In genomic region chr10:87683356-87683755, GRCh38 we compare ENCODE assay signal across 34 cellular contexts. TPM values are rescaled to one million over a fixed set of nuclear protein-coding genes. Genes with fewer than 3 reads are reported as not detected.
"Had no signal": no experiment of that assay in that cellular context is flagged by ENCODE, and none has a peak within 500 bp of the region (broad histone marks: within the 10 kb centered on the region; RNA-seq: fewer than 3 reads in every experiment).

No MANE protein-coding gene starts in this region.

- ATAC-seq: activated CD8-positive, alpha-beta T cell treated with anti-CD3 and anti-CD28 coated beads for 36 hours; activated naive CD4-positive, alpha-beta T cell treated with anti-CD3 and anti-CD28 coated beads, Interleukin-2, amount 50 U/mL, for 72 hours; activated T-cell treated with anti-CD3 and anti-CD28 coated beads, Interleukin-2, amount 50 U/mL, for 4 hours; activated T-cell treated with anti-CD3 and anti-CD28 coated beads, Interleukin-2, amount 50 U/mL, for 72 hours; activated T-helper 17 cell treated with anti-CD3 and anti-CD28 coated beads, Interleukin-2, amount 50 U/mL, for 72 hours; body of pancreas had no signal

- H3K27ac ChIP-seq: adrenal gland, body of pancreas, brain microvascular endothelial cell, breast epithelium, VCaP had no signal

- DNase-seq: activated B cell treated with CpG ODN at 0.5 μM for 24 hours; activated CD4-positive, alpha-beta memory T cell treated with anti-CD3 and anti-CD28 coated beads for 36 hours; activated CD4-positive, alpha-beta T cell treated with anti-CD3 and anti-CD28 coated beads for 4 hours; activated CD4-positive, alpha-beta T cell treated with anti-CD3 and anti-CD28 coated beads, Interleukin-2, amount 10 ng/mL, durations not matched to agents 24 days and 14 days; activated CD4-positive, alpha-beta T cell treated with anti-CD3 and anti-CD28 coated beads, Interleukin-2, amount 50 U/mL, for 1 hour; activated CD4-positive, alpha-beta T cell treated with anti-CD3 and anti-CD28 coated beads, Interleukin-2, amount 50 U/mL, for 4 hours; activated CD4-positive, CD25-positive, alpha-beta regulatory T cell treated with anti-CD3 and anti-CD28 coated beads, Interleukin-2, amount 50 U/mL, for 72 hours; activated CD8-positive, alpha-beta memory T cell treated with anti-CD3 and anti-CD28 coated beads, Interleukin-2, amount 50 U/mL, for 4 hours; activated CD8-positive, alpha-beta T cell treated with anti-CD3 and anti-CD28 coated beads for 36 hours; activated effector memory CD4-positive, alpha-beta T cell treated with anti-CD3 and anti-CD28 coated beads, Interleukin-2, amount 50 U/mL, for 16 hours; activated gamma-delta T cell treated with Interleukin-2 at 50 U/mL for 16 hours; activated naive CD4-positive, alpha-beta T cell; activated naive CD4-positive, alpha-beta T cell treated with anti-CD3 and anti-CD28 coated beads for 36 hours; activated naive CD4-positive, alpha-beta T cell treated with anti-CD3 and anti-CD28 coated beads, Interleukin-2, amount 50 U/mL, for 16 hours; activated naive CD8-positive, alpha-beta T cell treated with anti-CD3 and anti-CD28 coated beads for 36 hours; activated T-cell treated with anti-CD3 and anti-CD28 coated beads for 4 hours; activated T-cell treated with anti-CD3 and anti-CD28 coated beads, Interleukin-2, amount 50 U/mL, for 1 hour; activated T-cell treated with anti-CD3 and anti-CD28 coated beads, Interleukin-2, amount 50 U/mL, for 4 hours; activated T-cell treated with anti-CD3 and anti-CD28 coated beads, Interleukin-2, amount 50 U/mL, for 72 hours; adrenal gland; amniotic stem cell; aorta; body of pancreas; brain microvascular endothelial cell; central memory CD4-positive, alpha-beta T cell; T-helper 1 cell; T-helper 2 cell; T-helper 9 cell had no signal

- H3K36me3 ChIP-seq: adrenal gland, breast epithelium had no signal

- FAIRE-seq: astrocyte, TTC549 had no signal

- H3K4me3 ChIP-seq: adrenal gland, body of pancreas, breast epithelium had no signal

- H3K9me3 ChIP-seq: adrenal gland, body of pancreas, breast epithelium had no signal

- H3K4me1 ChIP-seq: breast epithelium had no signal

- H3K27me3 ChIP-seq: adrenal gland, body of pancreas, brain microvascular endothelial cell, breast epithelium had no signal

RNA-seq across cellular contexts. Expression of gene PAPSS2, which starts 23.7 kb away (rescaled TPM):
- total RNA-seq: activated B cell treated with CpG ODN at 0.5 μM for 24 hours; activated CD4-positive, alpha-beta T cell treated with anti-CD3 and anti-CD28 coated beads, Interleukin-2, amount 10 ng/mL, durations not matched to agents 24 days and 14 days had no signal
